Comparison of ENCODE assay signal across 29 cellular contexts in genomic region chr1:46497020-46497419, GRCh38. TPM values are rescaled to one million over a fixed set of nuclear protein-coding genes. Genes with fewer than 3 reads are reported as not detected.
"Had no signal": no experiment of that assay in that cellular context is flagged by ENCODE, and none has a peak within 500 bp of the region (broad histone marks: within the 10 kb centered on the region; RNA-seq: fewer than 3 reads in every experiment).

No MANE protein-coding gene starts in this region.

- H3K4me3 ChIP-seq: stomach, suprapubic skin, testis, thoracic aorta, thyroid gland, tibial nerve, transverse colon, upper lobe of left lung, upper lobe of right lung, uterus, vagina had no signal

- H3K4me1 ChIP-seq: stomach, suprapubic skin, testis, thyroid gland, tibial nerve, transverse colon, upper lobe of left lung, upper lobe of right lung, uterus, vagina had no signal

- H3K27ac ChIP-seq: stomach, suprapubic skin, testis, thoracic aorta, thyroid gland, tibial nerve, transverse colon, upper lobe of left lung, upper lobe of right lung, uterus, vagina had no signal

- H3K27me3 ChIP-seq: testis had no signal

- DNase-seq: stimulated activated CD4-positive, alpha-beta T cell treated with anti-CD3 and anti-CD28 coated beads, Interleukin-2, amount 100 ng/mL, for 48 hours; stimulated activated CD4-positive, alpha-beta T cell treated with anti-CD3 and anti-CD28 coated beads, Interleukin-4, amount 100 ng/mL, for 1 hour; stimulated activated CD4-positive, alpha-beta T cell treated with anti-CD3 and anti-CD28 coated beads, Interleukin-4, amount 100 ng/mL, for 24 hours; stimulated activated CD4-positive, alpha-beta T cell treated with anti-CD3 and anti-CD28 coated beads, Interleukin-4, amount 100 ng/mL, for 4 hours; stimulated activated CD8-positive, alpha-beta memory T cell treated with anti-CD3 and anti-CD28 coated beads, Interleukin-4, amount 100 ng/mL, for 48 hours; stimulated activated naive B cell treated with anti-CD40 and anti-IgM and Interleukin-4, amounts not matched to agents 10 μg/mL and 1 μg/mL and 100 μg/mL, for 72 hours; stimulated activated naive CD4-positive, alpha-beta T cell; stimulated activated naive CD4-positive, alpha-beta T cell treated with Interleukin-2 at 50 U/mL for 16 hours; stimulated activated naive CD8-positive, alpha-beta T cell treated with anti-CD3 and anti-CD28 coated beads, Interleukin-15, amount 100 ng/mL, for 72 hours; stimulated activated naive CD8-positive, alpha-beta T cell treated with anti-CD3 and anti-CD28 coated beads, Interleukin-15, Interleukin-2, amounts not matched to agents 100 U/mL and 50 U/mL, for 24 hours; stomach; substantia nigra; testis; thyroid gland; transverse colon; trophoblast cell; upper lobe of right lung; uterus had no signal

- H3K9me3 ChIP-seq: stomach, suprapubic skin, testis, thoracic aorta, thyroid gland, tibial nerve, transverse colon, upper lobe of left lung, upper lobe of right lung, uterus, vagina had no signal

- H3K36me3 ChIP-seq: stomach, suprapubic skin, thoracic aorta, thyroid gland, tibial nerve, transverse colon, upper lobe of left lung, upper lobe of right lung, uterus, vagina had no signal

- ATAC-seq: stimulated activated effector memory CD8-positive, alpha-beta T cell treated with anti-CD3 and anti-CD28 coated beads, Interleukin-12 subunit alpha, Interleukin-12 subunit beta, amount 100 ng/mL, for 72 hours; stimulated activated memory B cell treated with anti-CD40 and anti-IgM and Interleukin-4, amounts not matched to agents 10 μg/mL and 1 μg/mL and 100 μg/mL, for 72 hours; stimulated activated naive B cell treated with anti-CD40 and anti-IgM and Interleukin-4, amounts not matched to agents 10 μg/mL and 1 μg/mL and 100 μg/mL, for 72 hours; stimulated activated naive CD8-positive, alpha-beta T cell treated with anti-CD3 and anti-CD28 coated beads, Interleukin-15, amount 100 ng/mL, for 72 hours; stimulated activated naive CD8-positive, alpha-beta T cell treated with anti-CD3 and anti-CD28 coated beads, Interleukin-15, Interleukin-2, amounts not matched to agents 100 U/mL and 50 U/mL, for 24 hours; upper lobe of right lung had no signal

RNA-seq across cellular contexts. Expression of gene DMBX1, which starts 7.4 kb away (rescaled TPM):
- total RNA-seq: stomach, subcutaneous adipose tissue, temporal lobe, thoracic aorta, thyroid gland, tibial nerve, transverse colon, upper lobe of left lung, upper lobe of right lung, ureter, urinary bladder had no signal
- polyA plus RNA-seq: stomach, urinary bladder had no signal

RNA-seq across cellular contexts. Expression of gene KNCN, which starts 54.4 kb away (rescaled TPM):
- total RNA-seq: stomach, subcutaneous adipose tissue, suprapubic skin, temporal lobe, thoracic aorta, thyroid gland, tibial nerve, transverse colon, upper lobe of left lung, upper lobe of right lung, ureter, urinary bladder, uterus, vagina had no signal
- polyA plus RNA-seq: stomach, urinary bladder had no signal
